In the genomic region with DNA sequence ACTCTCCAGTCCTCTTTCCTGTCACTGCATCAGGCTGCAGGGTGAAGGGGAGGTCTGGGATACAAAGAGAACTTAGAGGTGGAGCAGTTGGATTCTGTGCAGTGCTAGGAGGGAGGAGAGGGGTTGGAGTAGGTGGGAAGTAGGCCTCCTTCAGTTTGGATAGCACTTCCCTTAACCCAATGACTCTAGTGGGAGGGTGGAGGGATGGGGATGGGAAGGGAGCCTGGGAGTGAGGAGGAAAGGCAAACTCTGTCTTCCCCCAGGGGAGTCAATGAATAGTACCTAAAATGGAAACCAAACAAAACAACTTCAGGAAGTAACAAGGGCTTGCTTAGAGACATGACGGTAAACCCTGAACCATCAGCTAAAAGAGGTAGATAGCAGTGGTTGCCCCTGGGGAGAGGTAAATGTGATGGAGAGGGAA, we compare ENCODE assay signal across 8 cellular contexts. TPM values are rescaled to one million over a fixed set of nuclear protein-coding genes. Genes with fewer than 3 reads are reported as not detected.
DNase-seq lines count a peak whose midpoint lies in the region; ATAC-seq and TF ChIP-seq lines count a peak whose summit lies in the region.

No MANE protein-coding gene starts in this region.

- H3K9me3 Mint-ChIP-seq in WTC11 = no peaks in the 10 kb centered on the region

- no peak for TF ChIP-seq POLR2A in prostate gland (IDR thresholded peaks at IDR 0.05)

- H3K4me1 ChIP-seq in heart right ventricle (peaks cover 45 to 96% (median 93%) of the 10 kb centered on the region in 9 donors), prostate gland (replicated peaks) (peaks cover 7% of the 10 kb centered on the region)

- peak overlapping the region in 8 of 10 donors; percentile 56 to 81 (median 72) for H3K4me3 ChIP-seq in heart right ventricle
- H3K4me3 ChIP-seq in prostate gland = no peak overlapping the region

- TF ChIP-seq CTCF in WTC11 (IDR thresholded peaks at IDR 0.05) = no peak
- TF ChIP-seq CTCF in heart right ventricle (IDR thresholded peaks at IDR 0.05) = no peak
- TF ChIP-seq CTCF in prostate gland (IDR thresholded peaks at IDR 0.05) = no peak

- POLR2A ChIA-PET in WTC11 (lab: Charles Lee) = interaction anchor here (1.3 kb wide), 1 partner anchor 10 kb away, joined by 3 read pairs; no protein-coding TSS in a partner anchor

- 18 to 30% methylated on average over 1 of the region's 1 CpG for WGBS in heart right ventricle, 2 donors
- WGBS in prostate gland = 14% methylated on average over 1 of the region's 1 CpG

- peak; percentile 78 for DNase-seq in ELF-1 (ENCODE audit: low read depth, low spot score)
- DNase-seq in WTC11 (ENCODE audit: low spot score) = no peak
- DNase-seq in heart right ventricle = peak in 1 of 2 donors; percentile 88
- DNase-seq in prostate gland (ENCODE audit: low spot score) = no peak
- DNase-seq in stimulated activated naive CD4-positive, alpha-beta T cell treated with Interleukin-2 at 50 U/mL for 16 hours (lab: John Stamatoyannopoulos, UW) = no peak
- DNase-seq in COLO668 (lab: John Stamatoyannopoulos, UW; ENCODE audit: unreplicated experiment) = no peak
- DNase-seq in SHP77 (lab: John Stamatoyannopoulos, UW) = no peak

- ATAC-seq in WTC11 (peak; percentile 44), heart right ventricle (peak; percentile 50 to 84 (median 68)), HG03354 (IDR thresholded peaks at IDR 0.05; ENCODE audit: poor library complexity, severe bottlenecking, unreplicated experiment) (no peak)

- H3K4me1 Mint-ChIP-seq in WTC11 = peaks cover 23% of the 10 kb centered on the region

- H3K27ac ChIP-seq in heart right ventricle = peak overlapping the region; percentile 82 to 100 (median 94)
- H3K27ac ChIP-seq in prostate gland = peak overlapping the region; percentile 81 to 84

- H3K27me3 ChIP-seq in heart right ventricle (no peaks in the 10 kb centered on the region), prostate gland (replicated peaks; ENCODE audit: insufficient read depth) (no peaks in the 10 kb centered on the region)

- CTCF ChIA-PET in WTC11 (lab: Charles Lee) = interaction anchor here (1.0 to 4.2 kb wide), 7 partner anchors 10 to 240 kb away, joined by 3 to 27 read pairs (median 12); a partner anchor contains a TSS

- H3K36me3 Mint-ChIP-seq in WTC11 = no peaks in the 10 kb centered on the region

- H3K36me3 ChIP-seq in heart right ventricle (peaks cover 0 to 33% (median 20%) of the 10 kb centered on the region in 9 donors), prostate gland (no peaks in the 10 kb centered on the region)

- H3K4me3 Mint-ChIP-seq in WTC11 = peak overlapping the region; percentile 59

- H3K9me3 ChIP-seq in heart right ventricle (no peaks in the 10 kb centered on the region), prostate gland (no peaks in the 10 kb centered on the region)

- intact Hi-C loops in heart right ventricle (cut with DNase I) (loop anchor here in 4 of 10 donors (1.0 to 2.0 kb wide), 3 partner anchors 11 to 16 kb away; no protein-coding TSS in a partner anchor), prostate gland (cut with DNase I) (no loop called here)

- no peak overlapping the region for H3K27ac Mint-ChIP-seq in WTC11

- H3K27me3 Mint-ChIP-seq in WTC11 (ENCODE audit: low read depth) = peaks cover 21% of the 10 kb centered on the region

TF ChIP-seq in WTC11, 78 proteins besides CTCF, POLR2A, EP300 and RAD21:
- TF ChIP-seq OVOL2 (CRISPR knock-in tag; IDR thresholded peaks at IDR 0.05; ENCODE audit: borderline replicate concordance) (no peak), TCF7 (CRISPR knock-in tag; IDR thresholded peaks at IDR 0.05; ENCODE audit: low read depth) (no peak), TP53 (CRISPR knock-in tag; IDR thresholded peaks at IDR 0.05) (no peak)
- TF ChIP-seq, protein P1, sequence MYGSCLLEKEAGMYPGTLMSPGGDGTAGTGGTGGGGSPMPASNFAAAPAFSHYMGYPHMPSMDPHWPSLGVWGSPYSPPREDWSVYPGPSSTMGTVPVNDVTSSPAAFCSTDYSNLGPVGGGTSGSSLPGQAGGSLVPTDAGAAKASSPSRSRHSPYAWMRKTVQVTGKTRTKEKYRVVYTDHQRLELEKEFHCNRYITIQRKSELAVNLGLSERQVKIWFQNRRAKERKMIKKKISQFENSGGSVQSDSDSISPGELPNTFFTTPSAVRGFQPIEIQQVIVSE (CRISPR knock-in tag; IDR thresholded peaks at IDR 0.05; ENCODE audit: borderline replicate concordance) = no peak
- TF ChIP-seq, protein P2, sequence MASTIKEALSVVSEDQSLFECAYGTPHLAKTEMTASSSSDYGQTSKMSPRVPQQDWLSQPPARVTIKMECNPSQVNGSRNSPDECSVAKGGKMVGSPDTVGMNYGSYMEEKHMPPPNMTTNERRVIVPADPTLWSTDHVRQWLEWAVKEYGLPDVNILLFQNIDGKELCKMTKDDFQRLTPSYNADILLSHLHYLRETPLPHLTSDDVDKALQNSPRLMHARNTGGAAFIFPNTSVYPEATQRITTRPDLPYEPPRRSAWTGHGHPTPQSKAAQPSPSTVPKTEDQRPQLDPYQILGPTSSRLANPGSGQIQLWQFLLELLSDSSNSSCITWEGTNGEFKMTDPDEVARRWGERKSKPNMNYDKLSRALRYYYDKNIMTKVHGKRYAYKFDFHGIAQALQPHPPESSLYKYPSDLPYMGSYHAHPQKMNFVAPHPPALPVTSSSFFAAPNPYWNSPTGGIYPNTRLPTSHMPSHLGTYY (CRISPR knock-in tag; IDR thresholded peaks at IDR 0.05) = no peak
- TF ChIP-seq, protein P3, sequence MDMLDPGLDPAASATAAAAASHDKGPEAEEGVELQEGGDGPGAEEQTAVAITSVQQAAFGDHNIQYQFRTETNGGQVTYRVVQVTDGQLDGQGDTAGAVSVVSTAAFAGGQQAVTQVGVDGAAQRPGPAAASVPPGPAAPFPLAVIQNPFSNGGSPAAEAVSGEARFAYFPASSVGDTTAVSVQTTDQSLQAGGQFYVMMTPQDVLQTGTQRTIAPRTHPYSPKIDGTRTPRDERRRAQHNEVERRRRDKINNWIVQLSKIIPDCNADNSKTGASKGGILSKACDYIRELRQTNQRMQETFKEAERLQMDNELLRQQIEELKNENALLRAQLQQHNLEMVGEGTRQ (CRISPR knock-in tag; IDR thresholded peaks at IDR 0.05) = no peak
- TF ChIP-seq, protein P4, sequence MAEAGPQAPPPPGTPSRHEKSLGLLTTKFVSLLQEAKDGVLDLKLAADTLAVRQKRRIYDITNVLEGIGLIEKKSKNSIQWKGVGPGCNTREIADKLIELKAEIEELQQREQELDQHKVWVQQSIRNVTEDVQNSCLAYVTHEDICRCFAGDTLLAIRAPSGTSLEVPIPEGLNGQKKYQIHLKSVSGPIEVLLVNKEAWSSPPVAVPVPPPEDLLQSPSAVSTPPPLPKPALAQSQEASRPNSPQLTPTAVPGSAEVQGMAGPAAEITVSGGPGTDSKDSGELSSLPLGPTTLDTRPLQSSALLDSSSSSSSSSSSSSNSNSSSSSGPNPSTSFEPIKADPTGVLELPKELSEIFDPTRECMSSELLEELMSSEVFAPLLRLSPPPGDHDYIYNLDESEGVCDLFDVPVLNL (CRISPR knock-in tag; IDR thresholded peaks at IDR 0.05; ENCODE audit: borderline replicate concordance, low read depth) = no peak
TF ChIP-seq in WTC11: peak in this region for 0.

RNA-seq across cellular contexts. Expression of a gene that starts 30.7 kb away (rescaled TPM):
- total RNA-seq in WTC11 (2021) (47.0 to 57.3 TPM (median 54.9 TPM) in 3 replicates), heart right ventricle (100 to 1,000 TPM; 532 to 861 (median 668) TPM), prostate gland (100 to 1,000 TPM; 390 to 690 TPM)
- polyA plus RNA-seq in heart right ventricle = 100 to 1,000 TPM; 360 to 823 TPM

Comparison
In these comparisons a context has a peak if more than half of its experiments do, and no peak if none do; other contexts are left out.
1. H3K4me3 ChIP-seq: peak in heart right ventricle (8 of 10); none in prostate gland (0 of 2).